ENCODE assay signal across 9 cellular contexts in the genomic region with DNA sequence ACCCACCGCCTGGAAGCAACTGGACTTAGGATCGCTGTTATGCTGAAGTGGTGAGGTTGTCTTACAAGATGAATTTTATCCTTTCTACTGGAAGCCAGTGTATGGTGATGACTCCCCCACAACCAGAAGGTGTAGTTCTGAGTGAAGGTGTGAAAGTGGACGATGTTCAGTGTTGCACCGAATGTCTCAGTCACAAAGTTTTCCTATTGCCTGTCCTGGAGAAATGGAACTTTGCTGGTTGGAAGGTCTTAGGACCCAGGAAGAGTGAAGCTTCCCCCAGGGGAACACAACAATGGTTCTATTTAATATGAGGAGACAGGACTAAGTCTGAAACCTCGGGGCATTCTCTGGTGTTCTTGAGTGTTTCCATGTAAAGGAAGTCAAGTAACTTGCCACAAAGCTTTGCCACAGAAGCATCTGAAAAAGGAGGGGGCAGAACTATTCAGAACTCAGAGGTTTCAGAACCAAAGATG. TPM values are rescaled to one million over a fixed set of nuclear protein-coding genes. Genes with fewer than 3 reads are reported as not detected.
A peak's percentile ranks its signal among the peaks of the same experiment; 100 is the strongest.
DNase-seq lines count a peak whose midpoint lies in the region; ATAC-seq, FAIRE-seq and TF ChIP-seq lines count a peak whose summit lies in the region.
"Had no signal": no experiment of that assay in that cellular context is flagged by ENCODE, and none has a peak within 500 bp of the region (broad histone marks: within the 10 kb centered on the region; RNA-seq: fewer than 3 reads in every experiment).

No MANE protein-coding gene starts in this region.

- DNase-seq in CD14-positive monocyte (ENCODE audit: low spot score) (no peak), nephron progenitor cell (no peak), frontal cortex (ENCODE audit: low spot score in 2 of 2) (no peak)

- FAIRE-seq in frontal cortex (lab: Jason Lieb, UNC): no peak
- FAIRE-seq: GM18507 had no signal

- H3K4me1 Mint-ChIP-seq in CD14-positive monocyte (no peaks in the 10 kb centered on the region), brain (peaks cover 35% of the 10 kb centered on the region), nephron progenitor cell (peaks cover 21% of the 10 kb centered on the region)

- no peak overlapping the region for H3K4me3 Mint-ChIP-seq in CD14-positive monocyte
- H3K4me3 Mint-ChIP-seq in brain: no peak overlapping the region
- H3K4me3 Mint-ChIP-seq in nephron progenitor cell: no peak overlapping the region

- H3K27ac ChIP-seq in HEK293 (ENCODE audit: extremely low read depth, low read depth, low read length): peak overlapping the region; percentile 56; the same call in 1 of the 2 replicates

- H3K9me3 Mint-ChIP-seq in CD14-positive monocyte: no peaks in the 10 kb centered on the region
- H3K9me3 Mint-ChIP-seq in brain: no peaks in the 10 kb centered on the region
- no peaks in the 10 kb centered on the region for H3K9me3 Mint-ChIP-seq in nephron progenitor cell

- peaks cover 25 to 55% of the 10 kb centered on the region in 2 experiments for H3K36me3 ChIP-seq in HEK293 (ENCODE audit: control insufficient read depth in 2 of 2, insufficient read depth in 1 of 2, low read length in 2 of 2)

- TF ChIP-seq CTCF in CD14-positive monocyte (IDR thresholded peaks at IDR 0.05) (no peak), HEK293 (tag by site-specific recombination; IDR thresholded peaks at IDR 0.05) (no peak), brain (conservative IDR thresholded peaks at IDR 0.05) (no peak), nephron progenitor cell (IDR thresholded peaks at IDR 0.05) (no peak)

- H3K4me1 ChIP-seq in HEK293 (ENCODE audit: control insufficient read depth, insufficient read depth, low read length): no peaks in the 10 kb centered on the region

- intact Hi-C loops in CD14-positive monocyte (cut with micrococcal nuclease): no loop called here

- ATAC-seq in HG02588 (IDR thresholded peaks at IDR 0.05; ENCODE audit: unreplicated experiment): no peak
- no peak for ATAC-seq in HG03025 (IDR thresholded peaks at IDR 0.05; ENCODE audit: low FRiP score, unreplicated experiment)
- no peak for ATAC-seq in GM21529 (IDR thresholded peaks at IDR 0.05; ENCODE audit: unreplicated experiment)

- no peak overlapping the region for H3K4me3 ChIP-seq in HEK293 (ENCODE audit: low read depth, low read length)

- H3K27ac Mint-ChIP-seq in CD14-positive monocyte: peak overlapping the region in 4 of 7 donors; percentile 25 to 79 (median 55)
- H3K27ac Mint-ChIP-seq in brain: peak overlapping the region; percentile 22 to 91 (median 55)
- H3K27ac Mint-ChIP-seq in nephron progenitor cell: peak overlapping the region; percentile 97

- CTCF ChIA-PET in HEK293 (lab: Yijun Ruan, JAX): interaction anchor here (0.9 to 1.2 kb wide), 2 partner anchors 55 to 197 kb away, joined by 3 to 4 read pairs; no protein-coding TSS in a partner anchor

- H3K27me3 Mint-ChIP-seq in CD14-positive monocyte (ENCODE audit: low read depth in 3 of 3): peaks cover 0 to 2% (median 0%) of the 10 kb centered on the region in 3 donors
- H3K27me3 Mint-ChIP-seq in brain: no peaks in the 10 kb centered on the region
- no peaks in the 10 kb centered on the region for H3K27me3 Mint-ChIP-seq in nephron progenitor cell (ENCODE audit: low read depth, poor library complexity)

- H3K36me3 Mint-ChIP-seq in CD14-positive monocyte: peaks cover 38 to 46% of the 10 kb centered on the region in 2 donors
- H3K36me3 Mint-ChIP-seq in brain: peaks cover 52% of the 10 kb centered on the region
- H3K36me3 Mint-ChIP-seq in nephron progenitor cell (ENCODE audit: low read depth): peaks cover 33% of the 10 kb centered on the region

- POLR2A ChIA-PET in HEK293 (lab: Yijun Ruan, JAX): interaction anchor here (0.9 to 1.0 kb wide), 2 partner anchors 45 kb away, joined by 3 to 4 read pairs; partner anchors contain the start of gene USP22

- no peaks in the 10 kb centered on the region for H3K9me3 ChIP-seq in HEK293 (ENCODE audit: control insufficient read depth, insufficient read depth, low read depth, low read length)

TF ChIP-seq in HEK293, 187 proteins besides CTCF, POLR2A, EP300 and RAD21 (continues in another document):
- TF ChIP-seq TCF7L2 (IDR thresholded peaks at IDR 0.05; ENCODE audit: borderline replicate concordance, low read depth, low read length) (no peak), ZFP3 (tag by site-specific recombination; IDR thresholded peaks at IDR 0.05; ENCODE audit: low read depth) (no peak), ZNF521 (tag by site-specific recombination; IDR thresholded peaks at IDR 0.05) (no peak), ZNF148 (tag by site-specific recombination; IDR thresholded peaks at IDR 0.05; ENCODE audit: borderline replicate concordance) (no peak), ZNF366 (tag by site-specific recombination; conservative IDR thresholded peaks at IDR 0.05) (no peak), ZBTB6 (tag by site-specific recombination; IDR thresholded peaks at IDR 0.05) (no peak), ZNF23 (tag by site-specific recombination; IDR thresholded peaks at IDR 0.05; ENCODE audit: borderline replicate concordance) (no peak), ZBTB1 (tag by site-specific recombination; IDR thresholded peaks at IDR 0.05) (no peak)
- TF ChIP-seq, protein P1, sequence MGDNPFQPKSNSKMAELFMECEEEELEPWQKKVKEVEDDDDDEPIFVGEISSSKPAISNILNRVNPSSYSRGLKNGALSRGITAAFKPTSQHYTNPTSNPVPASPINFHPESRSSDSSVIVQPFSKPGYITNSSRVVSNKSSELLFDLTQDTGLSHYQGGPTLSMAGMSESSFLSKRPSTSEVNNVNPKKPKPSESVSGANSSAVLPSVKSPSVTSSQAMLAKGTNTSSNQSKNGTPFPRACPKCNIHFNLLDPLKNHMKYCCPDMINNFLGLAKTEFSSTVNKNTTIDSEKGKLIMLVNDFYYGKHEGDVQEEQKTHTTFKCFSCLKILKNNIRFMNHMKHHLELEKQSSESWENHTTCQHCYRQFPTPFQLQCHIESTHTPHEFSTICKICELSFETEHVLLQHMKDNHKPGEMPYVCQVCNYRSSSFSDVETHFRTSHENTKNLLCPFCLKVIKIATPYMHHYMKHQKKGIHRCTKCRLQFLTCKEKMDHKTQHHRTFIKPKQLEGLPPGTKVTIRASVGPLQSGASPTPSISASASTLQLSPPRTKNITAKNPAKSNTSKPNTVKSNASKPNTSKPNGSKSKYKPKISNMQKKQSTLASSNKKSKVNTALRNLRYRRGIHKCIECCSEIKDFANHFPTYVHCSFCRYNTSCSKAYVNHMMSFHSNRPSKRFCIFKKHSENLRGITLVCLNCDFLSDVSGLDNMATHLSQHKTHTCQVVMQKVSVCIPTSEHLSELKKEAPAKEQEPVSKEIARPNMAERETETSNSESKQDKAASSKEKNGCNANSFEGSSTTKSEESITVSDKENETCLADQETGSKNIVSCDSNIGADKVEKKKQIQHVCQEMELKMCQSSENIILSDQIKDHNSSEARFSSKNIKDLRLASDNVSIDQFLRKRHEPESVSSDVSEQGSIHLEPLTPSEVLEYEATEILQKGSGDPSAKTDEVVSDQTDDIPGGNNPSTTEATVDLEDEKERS (tag by site-specific recombination; IDR thresholded peaks at IDR 0.05): no peak
- TF ChIP-seq, protein P2, sequence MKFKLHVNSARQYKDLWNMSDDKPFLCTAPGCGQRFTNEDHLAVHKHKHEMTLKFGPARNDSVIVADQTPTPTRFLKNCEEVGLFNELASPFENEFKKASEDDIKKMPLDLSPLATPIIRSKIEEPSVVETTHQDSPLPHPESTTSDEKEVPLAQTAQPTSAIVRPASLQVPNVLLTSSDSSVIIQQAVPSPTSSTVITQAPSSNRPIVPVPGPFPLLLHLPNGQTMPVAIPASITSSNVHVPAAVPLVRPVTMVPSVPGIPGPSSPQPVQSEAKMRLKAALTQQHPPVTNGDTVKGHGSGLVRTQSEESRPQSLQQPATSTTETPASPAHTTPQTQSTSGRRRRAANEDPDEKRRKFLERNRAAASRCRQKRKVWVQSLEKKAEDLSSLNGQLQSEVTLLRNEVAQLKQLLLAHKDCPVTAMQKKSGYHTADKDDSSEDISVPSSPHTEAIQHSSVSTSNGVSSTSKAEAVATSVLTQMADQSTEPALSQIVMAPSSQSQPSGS (tag by site-specific recombination; IDR thresholded peaks at IDR 0.05; ENCODE audit: low read depth): no peak

RNA-seq across cellular contexts. Expression of gene USP22, which starts 44.2 kb away (rescaled TPM):
- polyA plus RNA-seq in CD14-positive monocyte (10 to 100 TPM; 20.4 to 27.3 TPM), brain (ENCODE audit: insufficient read depth, low read depth, low replicate concordance) (199 TPM)
- 378 TPM for total RNA-seq in frontal cortex
